Comparison of ENCODE assay signal across 10 cellular contexts in the genomic region with DNA sequence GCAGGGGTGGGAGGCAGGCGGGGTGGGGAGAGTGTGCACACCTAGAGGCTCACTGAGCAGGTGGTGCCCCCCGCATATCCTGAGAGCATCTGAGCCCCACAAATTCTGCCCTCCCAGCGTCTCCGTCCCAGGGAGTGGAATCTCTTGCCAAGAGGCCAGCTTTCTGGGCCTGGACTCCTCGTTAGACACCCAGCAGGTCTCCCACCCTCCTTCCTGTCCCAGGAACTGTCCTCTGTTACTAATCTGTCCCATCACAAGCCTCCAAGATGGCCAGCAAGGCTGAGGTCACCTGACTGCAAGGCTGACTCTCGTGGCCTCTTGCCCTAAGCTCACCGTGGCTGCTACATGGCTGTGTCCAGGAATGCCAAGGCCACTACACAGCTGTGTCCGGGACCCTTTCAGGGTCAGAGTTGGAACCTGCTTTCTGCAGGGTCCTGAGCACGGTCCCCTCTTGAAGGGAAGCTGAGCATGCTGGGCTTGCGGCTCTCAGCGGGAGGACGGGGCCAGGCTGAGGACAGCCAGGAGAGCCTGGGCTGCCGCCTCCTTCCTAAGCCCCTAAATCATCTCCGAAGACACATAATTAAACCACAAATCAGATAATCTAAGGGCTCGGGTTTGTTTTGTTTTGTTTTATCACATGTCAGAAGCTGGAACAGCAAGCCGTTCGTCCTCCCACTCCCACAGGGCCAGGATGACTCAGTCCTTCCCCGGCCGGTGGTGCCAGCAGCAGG.
A peak's percentile ranks its signal among the peaks of the same experiment; 100 is the strongest.
DNase-seq lines count a peak whose midpoint lies in the region; ATAC-seq and TF ChIP-seq lines count a peak whose summit lies in the region.
"Had no signal": no experiment of that assay in that cellular context is flagged by ENCODE, and none has a peak within 500 bp of the region (broad histone marks: within the 10 kb centered on the region; RNA-seq: fewer than 3 reads in every experiment).

No MANE protein-coding gene starts in this region.

- WGBS in esophagus muscularis mucosa = 30% methylated on average over 18 of the region's 19 CpGs

- ATAC-seq in HG03439 (IDR thresholded peaks at IDR 0.05; ENCODE audit: unreplicated experiment) = no peak
- ATAC-seq in stimulated activated naive CD8-positive, alpha-beta T cell treated with anti-CD3 and anti-CD28 coated beads, Interleukin-15, Interleukin-2, amounts not matched to agents 100 U/mL and 50 U/mL, for 24 hours = no peak
- no peak for ATAC-seq in GM21723 (IDR thresholded peaks at IDR 0.05; ENCODE audit: unreplicated experiment)
- ATAC-seq: naive thymus-derived CD8-positive, alpha-beta T cell had no signal

- no peaks in the 10 kb centered on the region for H3K36me3 ChIP-seq in esophagus muscularis mucosa

- H3K36me3 Mint-ChIP-seq in nephron (ENCODE audit: low read depth) = no peaks in the 10 kb centered on the region
- H3K36me3 Mint-ChIP-seq: naive thymus-derived CD8-positive, alpha-beta T cell had no signal

- peaks cover 0 to 20% (median 19%) of the 10 kb centered on the region in 4 donors for H3K4me1 ChIP-seq in esophagus muscularis mucosa

- TF ChIP-seq CTCF in esophagus muscularis mucosa (IDR thresholded peaks at IDR 0.05) (no peak), nephron (IDR thresholded peaks at IDR 0.05; ENCODE audit: unreplicated experiment in 3 of 3) (no peak)

- TF ChIP-seq POLR2A in esophagus muscularis mucosa (IDR thresholded peaks at IDR 0.05; ENCODE audit: low read depth) = no peak

- H3K27ac Mint-ChIP-seq in nephron = peak overlapping the region; percentile 22 to 87 (median 70)
- H3K27ac Mint-ChIP-seq: naive thymus-derived CD8-positive, alpha-beta T cell had no signal

- peaks cover 0 to 9% (median 0%) of the 10 kb centered on the region in 4 donors for H3K27me3 ChIP-seq in esophagus muscularis mucosa

- peaks cover 28% of the 10 kb centered on the region for H3K27me3 Mint-ChIP-seq in nephron (ENCODE audit: low read depth)

- H3K9me3 ChIP-seq in esophagus muscularis mucosa = no peaks in the 10 kb centered on the region

- no peak for TF ChIP-seq EP300 in esophagus muscularis mucosa (IDR thresholded peaks at IDR 0.05)

- peak overlapping the region; percentile 19 to 47 (median 20) for H3K4me3 Mint-ChIP-seq in nephron
- H3K4me3 Mint-ChIP-seq: naive thymus-derived CD8-positive, alpha-beta T cell had no signal

- H3K27ac ChIP-seq in esophagus muscularis mucosa (replicated peaks in 1 of 4) = peak overlapping the region; percentile 21 to 58 (median 44)

- no peaks in the 10 kb centered on the region for H3K9me3 Mint-ChIP-seq in nephron
- H3K9me3 Mint-ChIP-seq: naive thymus-derived CD8-positive, alpha-beta T cell had no signal

- H3K4me3 ChIP-seq in esophagus muscularis mucosa = peak overlapping the region; percentile 10 to 27 (median 18)

- DNase-seq in Ammon's horn (ENCODE audit: low spot score) = peak; percentile 31
- DNase-seq in NCI-H446 treated with DMSO at 0.1 percent for 48 hours (lab: John Stamatoyannopoulos, UW) = peak; percentile 10
- DNase-seq in esophagus muscularis mucosa (ENCODE audit: extremely low spot score) = no peak
- DNase-seq in activated CD4-positive, alpha-beta T cell treated with anti-CD3 and anti-CD28 coated beads for 1 hour = no peak
- DNase-seq in stimulated activated naive CD8-positive, alpha-beta T cell treated with anti-CD3 and anti-CD28 coated beads, Interleukin-15, Interleukin-2, amounts not matched to agents 100 U/mL and 50 U/mL, for 24 hours = no peak
- DNase-seq: COR-L47 had no signal

- H3K4me1 Mint-ChIP-seq in nephron = peaks cover 32% of the 10 kb centered on the region

- intact Hi-C loops in esophagus muscularis mucosa (cut with DNase I) = no loop called here

Comparison
In these comparisons a context has a peak if more than half of its experiments do, and no peak if none do; other contexts are left out.
1. DNase-seq: peak in Ammon's horn (single experiment) and NCI-H446 treated with DMSO at 0.1 percent for 48 hours (single experiment); none in esophagus muscularis mucosa (single experiment), activated CD4-positive, alpha-beta T cell treated with anti-CD3 and anti-CD28 coated beads for 1 hour (single experiment) and stimulated activated naive CD8-positive, alpha-beta T cell treated with anti-CD3 and anti-CD28 coated beads, Interleukin-15, Interleukin-2, amounts not matched to agents 100 U/mL and 50 U/mL, for 24 hours (single experiment).